10 cellular contexts compared by ENCODE assay signal in genomic region chr3:13145826-13146642, GRCh38.
"Had no signal": no experiment of that assay in that cellular context is flagged by ENCODE, and none has a peak within 500 bp of the region (broad histone marks: within the 10 kb centered on the region; RNA-seq: fewer than 3 reads in every experiment).

No MANE protein-coding gene starts in this region.

- H3K27ac Mint-ChIP-seq: activated T-helper 17 cell treated with anti-CD3 and anti-CD28 coated beads, Interleukin-2, amount 50 U/mL, for 72 hours; stimulated activated effector memory CD8-positive, alpha-beta T cell treated with anti-CD3 and anti-CD28 coated beads, Interleukin-12 subunit alpha, Interleukin-12 subunit beta, amount 100 ng/mL, for 72 hours had no signal

- H3K27me3 ChIP-seq: dorsolateral prefrontal cortex, gastrocnemius medialis, uterus had no signal

- H3K36me3 ChIP-seq: gastrocnemius medialis, heart right ventricle, uterus had no signal

- ATAC-seq: activated CD4-positive, CD25-positive, alpha-beta regulatory T cell treated with anti-CD3 and anti-CD28 coated beads, Interleukin-2, amount 50 U/mL, for 24 hours; activated T-helper 17 cell treated with anti-CD3 and anti-CD28 coated beads, Interleukin-2, amount 50 U/mL, for 72 hours; gastrocnemius medialis; heart right ventricle; naive thymus-derived CD4-positive, alpha-beta T cell; stimulated activated effector memory CD8-positive, alpha-beta T cell treated with anti-CD3 and anti-CD28 coated beads, Interleukin-12 subunit alpha, Interleukin-12 subunit beta, amount 100 ng/mL, for 72 hours had no signal

- DNase-seq: activated naive CD4-positive, alpha-beta T cell treated with Interleukin-2 at 50 U/mL for 16 hours; gastrocnemius medialis; heart right ventricle; mammary epithelial cell; naive thymus-derived CD4-positive, alpha-beta T cell had no signal

- H3K4me3 ChIP-seq: dorsolateral prefrontal cortex, gastrocnemius medialis, heart right ventricle, uterus had no signal

- H3K9me3 ChIP-seq: gastrocnemius medialis, uterus had no signal

- H3K4me1 ChIP-seq: gastrocnemius medialis, heart right ventricle, uterus had no signal

- H3K27ac ChIP-seq: dorsolateral prefrontal cortex, gastrocnemius medialis, heart right ventricle, uterus had no signal

- H3K4me3 Mint-ChIP-seq: activated T-helper 17 cell treated with anti-CD3 and anti-CD28 coated beads, Interleukin-2, amount 50 U/mL, for 72 hours; naive thymus-derived CD4-positive, alpha-beta T cell; stimulated activated effector memory CD8-positive, alpha-beta T cell treated with anti-CD3 and anti-CD28 coated beads, Interleukin-12 subunit alpha, Interleukin-12 subunit beta, amount 100 ng/mL, for 72 hours had no signal

- H3K36me3 Mint-ChIP-seq: stimulated activated effector memory CD8-positive, alpha-beta T cell treated with anti-CD3 and anti-CD28 coated beads, Interleukin-12 subunit alpha, Interleukin-12 subunit beta, amount 100 ng/mL, for 72 hours had no signal

- H3K9me3 Mint-ChIP-seq: activated T-helper 17 cell treated with anti-CD3 and anti-CD28 coated beads, Interleukin-2, amount 50 U/mL, for 72 hours; stimulated activated effector memory CD8-positive, alpha-beta T cell treated with anti-CD3 and anti-CD28 coated beads, Interleukin-12 subunit alpha, Interleukin-12 subunit beta, amount 100 ng/mL, for 72 hours had no signal
